In the genomic region with DNA sequence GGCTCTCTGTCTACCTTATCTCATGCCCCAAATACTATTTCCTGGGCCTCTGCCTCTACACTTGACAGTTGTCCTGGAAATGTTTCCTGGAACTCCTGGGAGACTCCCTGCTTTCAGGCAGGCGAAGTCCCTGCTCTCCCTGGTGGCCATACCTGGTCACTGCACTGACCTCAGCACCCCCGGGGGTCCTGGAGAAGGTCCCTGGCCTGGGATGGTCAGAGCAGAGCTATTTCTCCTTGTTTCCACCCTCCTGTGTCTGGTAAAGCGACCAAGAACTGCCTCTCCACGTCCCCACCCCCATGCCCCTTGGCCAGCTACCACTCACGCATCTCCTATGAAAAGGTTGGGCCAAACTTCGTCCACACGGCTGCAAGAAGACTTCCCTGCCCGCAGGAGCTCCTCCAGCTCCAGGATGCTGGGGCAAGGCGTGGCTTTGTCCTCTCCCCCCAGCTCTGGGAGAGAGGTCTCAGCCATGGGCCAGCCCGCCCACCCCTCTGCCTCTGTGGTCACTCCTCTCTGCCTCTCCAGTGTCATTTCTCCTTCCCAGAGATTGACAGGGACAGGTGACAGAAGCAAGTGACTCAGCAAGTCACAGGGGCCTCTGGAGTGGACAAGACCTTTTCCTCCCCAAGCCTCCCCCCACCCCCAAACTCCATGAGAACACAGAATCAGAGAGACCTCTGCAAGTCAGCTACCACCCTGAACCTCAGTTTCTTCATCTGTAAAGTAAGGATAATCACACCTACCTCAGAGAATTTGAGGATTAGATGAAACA, we compare ENCODE assay signal across 1 cellular context.
TF ChIP-seq lines count a peak whose summit lies in the region.

No MANE protein-coding gene starts in this region.

TF ChIP-seq in IMR-90, 13 proteins besides CTCF, POLR2A, EP300 and RAD21 (continued from another document):
- TF ChIP-seq MAZ (IDR thresholded peaks at IDR 0.05; ENCODE audit: borderline replicate concordance, low read depth, low read length) (no peak), RCOR1 (IDR thresholded peaks at IDR 0.05; ENCODE audit: insufficient replicate concordance, low read length) (no peak), SMC3 (IDR thresholded peaks at IDR 0.05; ENCODE audit: low read depth, low read length) (no peak), ELK1 (IDR thresholded peaks at IDR 0.05; ENCODE audit: borderline replicate concordance, low read depth, low read length) (no peak), CHD1 (IDR thresholded peaks at IDR 0.05; ENCODE audit: low read depth, low read length) (no peak), MAFK (IDR thresholded peaks at IDR 0.05; ENCODE audit: low read depth, low read length) (no peak), RFX5 (IDR thresholded peaks at IDR 0.05; ENCODE audit: low read depth, low read length) (no peak), NFE2L2 (IDR thresholded peaks at IDR 0.05; ENCODE audit: low read depth, low read length) (no peak)
